In genomic region chr1:206987873-206988272, GRCh38 we compare ENCODE assay signal across 10 cellular contexts. TPM values are rescaled to one million over a fixed set of nuclear protein-coding genes. Genes with fewer than 3 reads are reported as not detected.
"Had no signal": no experiment of that assay in that cellular context is flagged by ENCODE, and none has a peak within 500 bp of the region (broad histone marks: within the 10 kb centered on the region; RNA-seq: fewer than 3 reads in every experiment).

No MANE protein-coding gene starts in this region.

- H3K4me1 ChIP-seq: HAP-1 had no signal

- FAIRE-seq: HepG2 had no signal

- H3K36me3 ChIP-seq: HAP-1 had no signal

- ATAC-seq: GM23338, HCT116, HepG2 had no signal

- H3K9me3 Mint-ChIP-seq: GM23338, HFFc6 had no signal

- H2AFZ ChIP-seq: GM23338 had no signal

- H3K4me3 ChIP-seq: GM23338, HAP-1 had no signal

- H3K9me3 ChIP-seq: HAP-1 had no signal

- H3K27ac ChIP-seq: HL-60 had no signal

- H3K4me3 Mint-ChIP-seq: GM23338, HFFc6 had no signal

- H3K27ac Mint-ChIP-seq: GM23338, HFFc6 had no signal

- DNase-seq: H7, HFFc6, KBM-7 had no signal

- H3K4me2 ChIP-seq: GM23338 had no signal

RNA-seq across cellular contexts. Expression of gene FCAMR, which starts 17.6 kb away (rescaled TPM):
- total RNA-seq: GM23338, H4, H7, HepG2, HFFc6, HT1080 had no signal
- polyA plus RNA-seq: GM23338, HepG2 had no signal

RNA-seq across cellular contexts. Expression of gene PIGR, which starts 41.6 kb away (rescaled TPM):
- total RNA-seq: GM23338, H4, HepG2 had no signal
- polyA plus RNA-seq: GM23338, HepG2 had no signal

RNA-seq across cellular contexts. Expression of gene C1orf116, which starts 44.7 kb away (rescaled TPM):
- total RNA-seq: H4 had no signal
